In the genomic region with DNA sequence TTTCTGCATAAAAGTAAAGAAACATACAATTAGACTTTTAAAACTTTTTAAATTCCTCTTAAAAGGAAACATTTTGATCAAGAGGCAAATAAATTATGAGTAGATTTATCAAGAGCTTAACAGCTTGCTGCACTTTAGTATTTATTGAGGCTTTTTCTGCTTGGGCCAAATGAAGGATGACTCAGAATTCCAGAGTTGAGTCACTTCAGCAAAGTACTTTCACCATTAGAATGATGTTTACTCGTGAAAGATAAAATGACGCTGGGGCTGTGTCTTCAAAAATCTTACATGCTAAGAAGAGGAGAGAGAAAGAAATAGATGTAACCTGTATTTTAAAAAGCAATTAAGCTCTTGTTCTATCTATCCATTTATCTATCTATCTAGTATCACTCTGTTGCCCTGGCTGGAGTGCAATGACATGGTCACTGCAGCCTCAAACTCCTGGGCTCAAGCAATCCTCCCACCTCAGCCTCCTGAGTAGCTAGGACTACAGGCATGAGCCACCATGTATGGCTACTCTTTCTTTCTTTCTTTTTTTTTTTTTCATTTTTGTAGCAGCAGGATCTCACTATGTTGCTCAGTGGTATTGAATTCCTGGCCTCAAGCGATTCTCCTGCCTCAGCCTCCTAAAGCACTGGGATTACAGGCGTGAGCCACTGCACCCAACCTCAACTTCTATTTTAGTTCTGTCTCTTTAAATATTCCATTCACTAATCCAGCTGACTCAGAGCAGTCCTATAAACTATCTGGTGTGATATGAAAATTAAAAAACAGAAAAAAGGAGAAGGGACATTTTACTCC, we compare ENCODE assay signal across 8 cellular contexts.
DNase-seq lines count a peak whose midpoint lies in the region; ATAC-seq, FAIRE-seq and TF ChIP-seq lines count a peak whose summit lies in the region.

No MANE protein-coding gene starts in this region.

- intact Hi-C loops in GM12878 (cut with micrococcal nuclease; ENCODE audit: unreplicated experiment): no loop called here

- ATAC-seq in HG02938 (IDR thresholded peaks at IDR 0.05; ENCODE audit: unreplicated experiment): peak; percentile 65
- peak; percentile 88 for ATAC-seq in GM12878

- no peak overlapping the region for H3K27ac ChIP-seq in GM12878 (ENCODE audit: control insufficient read depth, insufficient read depth)

- RAD21 ChIA-PET in GM12878 (lab: Charles Lee; ENCODE audit: unreplicated experiment): interaction anchor here (1.0 to 5.6 kb wide), 4 partner anchors 19 to 245 kb away, joined by 3 to 31 read pairs (median 6); no protein-coding TSS in a partner anchor

- no peak for TF ChIP-seq CTCF in GM10266 (IDR thresholded peaks at IDR 0.05; ENCODE audit: control insufficient read depth, insufficient read depth, low read depth, missing control alignments)
- no peak for TF ChIP-seq CTCF in GM12878 (IDR thresholded peaks at IDR 0.05 in 2 of 3, conservative IDR thresholded peaks at IDR 0.05 in 1 of 3; ENCODE audit: control insufficient read depth in 2 of 3, extremely low read depth in 1 of 3, insufficient read depth in 1 of 3, low read depth in 3 of 3, low read length in 3 of 3)

- TF ChIP-seq POLR2A in GM12878 (IDR thresholded peaks at IDR 0.05; ENCODE audit: low read depth, low read length): no peak

- H3K9me3 ChIP-seq in GM12878 (replicated peaks; ENCODE audit: control insufficient read depth, insufficient read depth, low read length): no peaks in the 10 kb centered on the region

- peaks cover 2% of the 10 kb centered on the region; the same call in 1 of the 2 replicates for H3K4me1 ChIP-seq in GM12878 (ENCODE audit: control insufficient read depth, insufficient read depth, low read length)

- in situ Hi-C loops in GM12878 (cut with MboI): no loop called here

- TF ChIP-seq RAD21 in GM12878 (IDR thresholded peaks at IDR 0.05; ENCODE audit: insufficient read depth, low read depth, low read length): no peak

- H3K9ac ChIP-seq in GM12878 (ENCODE audit: control insufficient read depth, insufficient read depth, low read length): no peak overlapping the region

- 50% methylated on average over 4 of the region's 4 CpGs for WGBS in GM12878 (ENCODE audit: insufficient coverage, insufficient replicate concordance, low lambda C conversion rate, missing lambda C conversion rate)

- H4K20me1 ChIP-seq in GM12878 (ENCODE audit: control insufficient read depth, insufficient read depth): no peaks in the 10 kb centered on the region

- SMC1A ChIA-PET in GM12878 (lab: Charles Lee; ENCODE audit: uncharacterized antibody, unreplicated experiment): interaction anchor here (0.6 to 3.0 kb wide), 10 partner anchors 17 to 400 kb away, joined by 3 to 12 read pairs (median 3); a partner anchor contains a TSS

- H3K27me3 ChIP-seq in GM12878 (replicated peaks in 1 of 2; ENCODE audit: control insufficient read depth in 2 of 2, insufficient read depth in 2 of 2, low read length in 1 of 2): no peaks in the 10 kb centered on the region

- CTCF ChIA-PET in GM12878 (lab: Yijun Ruan, JAX): interaction anchor here (0.6 to 3.9 kb wide), 18 partner anchors 11 to 579 kb away, joined by 3 to 39 read pairs (median 6); no protein-coding TSS in a partner anchor

- TF ChIP-seq EP300 in GM12878 (IDR thresholded peaks at IDR 0.05; ENCODE audit: borderline replicate concordance in 1 of 2, control insufficient read depth in 1 of 2, low read depth in 2 of 2, low read length in 2 of 2): 0 out of 4 replicates have a peak, but pooled peaks of 1 of the 2 experiments have one; percentile 31

- peak; percentile 73 for FAIRE-seq in GM12878 (lab: Jason Lieb, UNC)

- no peak overlapping the region for H3K4me3 ChIP-seq in GM12878

- peak overlapping the region; percentile 15; the same call in 1 of the 2 replicates for H3K4me2 ChIP-seq in GM12878 (ENCODE audit: control insufficient read depth, insufficient read depth)

- H3K36me3 ChIP-seq in GM12878 (ENCODE audit: control insufficient read depth in 2 of 2, insufficient read depth in 2 of 2, low read length in 1 of 2): no peaks in the 10 kb centered on the region; a peak in 2 of 4 replicates

- no TSS peak for BruUV-seq in GM12878 (replicated peaks; lab: Mats Ljungman, UMichigan)

- no peaks in the 10 kb centered on the region for H3K79me2 ChIP-seq in GM12878 (ENCODE audit: control insufficient read depth, insufficient read depth, low read length)

- POLR2A ChIA-PET in GM12878 (lab: Charles Lee): interaction anchor here (0.9 to 1.0 kb wide), 2 partner anchors 14 to 244 kb away, joined by 3 read pairs; no protein-coding TSS in a partner anchor

- H2AFZ ChIP-seq in GM12878 (ENCODE audit: control insufficient read depth, low read depth, low read length): no peak overlapping the region

- DNase-seq in GM10266 (ENCODE audit: extremely low spot score) (peak; percentile 48), GM12878 (ENCODE audit: low read depth, low spot score) (peak; percentile 39), myocyte (ENCODE audit: low read depth) (peak; percentile 62), NCI-H2171 treated with DMSO at 0.1 percent for 48 hours (lab: John Stamatoyannopoulos, UW) (no peak), SIG-M5 (lab: John Stamatoyannopoulos, UW) (no peak), NCI-H510A treated with DMSO at 0.1 percent for 48 hours (lab: John Stamatoyannopoulos, UW) (no peak), UCSD-AML1 (lab: John Stamatoyannopoulos, UW; ENCODE audit: unreplicated experiment) (no peak)

TF ChIP-seq in GM12878, 131 proteins besides CTCF, POLR2A, EP300 and RAD21:
- peak; percentile 53; the same call in 1 of the 2 replicates for TF ChIP-seq MTA2 (IDR thresholded peaks at IDR 0.05; ENCODE audit: low read depth)
- no peak for TF ChIP-seq ASH2L (IDR thresholded peaks at IDR 0.05; ENCODE audit: borderline replicate concordance, low read depth)
- TF ChIP-seq BCL11A (IDR thresholded peaks at IDR 0.05; ENCODE audit: low read depth, low read length): peak; percentile 15; the same call in 1 of the 2 replicates
- peak; percentile 97 for TF ChIP-seq JUNB (IDR thresholded peaks at IDR 0.05)
- TF ChIP-seq NFIC (IDR thresholded peaks at IDR 0.05; ENCODE audit: low read depth, low read length): peak; percentile 66; the same call in 1 of the 2 replicates
- TF ChIP-seq CREB1 (IDR thresholded peaks at IDR 0.05; ENCODE audit: low read depth): peak; percentile 50; the same call in 1 of the 2 replicates
- TF ChIP-seq IRF4 (IDR thresholded peaks at IDR 0.05; ENCODE audit: low read depth, low read length): peak; percentile 73; the same call in 1 of the 2 replicates
- TF ChIP-seq, protein P1, sequence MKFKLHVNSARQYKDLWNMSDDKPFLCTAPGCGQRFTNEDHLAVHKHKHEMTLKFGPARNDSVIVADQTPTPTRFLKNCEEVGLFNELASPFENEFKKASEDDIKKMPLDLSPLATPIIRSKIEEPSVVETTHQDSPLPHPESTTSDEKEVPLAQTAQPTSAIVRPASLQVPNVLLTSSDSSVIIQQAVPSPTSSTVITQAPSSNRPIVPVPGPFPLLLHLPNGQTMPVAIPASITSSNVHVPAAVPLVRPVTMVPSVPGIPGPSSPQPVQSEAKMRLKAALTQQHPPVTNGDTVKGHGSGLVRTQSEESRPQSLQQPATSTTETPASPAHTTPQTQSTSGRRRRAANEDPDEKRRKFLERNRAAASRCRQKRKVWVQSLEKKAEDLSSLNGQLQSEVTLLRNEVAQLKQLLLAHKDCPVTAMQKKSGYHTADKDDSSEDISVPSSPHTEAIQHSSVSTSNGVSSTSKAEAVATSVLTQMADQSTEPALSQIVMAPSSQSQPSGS (IDR thresholded peaks at IDR 0.05; ENCODE audit: low read length): peak; percentile 44; the same call in 1 of the 2 replicates
- TF ChIP-seq NR2C1 (IDR thresholded peaks at IDR 0.05): no peak
- TF ChIP-seq ATF7 (IDR thresholded peaks at IDR 0.05; ENCODE audit: low read depth): peak; percentile 57
- 0 out of 2 replicates have a peak, but pooled peaks have one; percentile 49 for TF ChIP-seq DPF2 (IDR thresholded peaks at IDR 0.05)
- peak; percentile 73; the same call in 1 of the 2 replicates for TF ChIP-seq JUND (IDR thresholded peaks at IDR 0.05; ENCODE audit: low read depth, low read length)
- TF ChIP-seq CREM (IDR thresholded peaks at IDR 0.05; ENCODE audit: low read depth): peak; percentile 43; the same call in 1 of the 2 replicates
- no peak for TF ChIP-seq HDAC2 (IDR thresholded peaks at IDR 0.05)
- peak; percentile 21; the same call in 1 of the 2 replicates for TF ChIP-seq RUNX3 (IDR thresholded peaks at IDR 0.05; ENCODE audit: low read length)

Comparison
In these comparisons a context has a peak if more than half of its experiments do, and no peak if none do; other contexts are left out.
1. DNase-seq: peak in GM10266 (single experiment), GM12878 (single experiment) and myocyte (single experiment); none in NCI-H2171 treated with DMSO at 0.1 percent for 48 hours (single experiment), SIG-M5 (single experiment), NCI-H510A treated with DMSO at 0.1 percent for 48 hours (single experiment) and UCSD-AML1 (single experiment).